Comparison of ENCODE assay signal across 17 cellular contexts in the genomic region with DNA sequence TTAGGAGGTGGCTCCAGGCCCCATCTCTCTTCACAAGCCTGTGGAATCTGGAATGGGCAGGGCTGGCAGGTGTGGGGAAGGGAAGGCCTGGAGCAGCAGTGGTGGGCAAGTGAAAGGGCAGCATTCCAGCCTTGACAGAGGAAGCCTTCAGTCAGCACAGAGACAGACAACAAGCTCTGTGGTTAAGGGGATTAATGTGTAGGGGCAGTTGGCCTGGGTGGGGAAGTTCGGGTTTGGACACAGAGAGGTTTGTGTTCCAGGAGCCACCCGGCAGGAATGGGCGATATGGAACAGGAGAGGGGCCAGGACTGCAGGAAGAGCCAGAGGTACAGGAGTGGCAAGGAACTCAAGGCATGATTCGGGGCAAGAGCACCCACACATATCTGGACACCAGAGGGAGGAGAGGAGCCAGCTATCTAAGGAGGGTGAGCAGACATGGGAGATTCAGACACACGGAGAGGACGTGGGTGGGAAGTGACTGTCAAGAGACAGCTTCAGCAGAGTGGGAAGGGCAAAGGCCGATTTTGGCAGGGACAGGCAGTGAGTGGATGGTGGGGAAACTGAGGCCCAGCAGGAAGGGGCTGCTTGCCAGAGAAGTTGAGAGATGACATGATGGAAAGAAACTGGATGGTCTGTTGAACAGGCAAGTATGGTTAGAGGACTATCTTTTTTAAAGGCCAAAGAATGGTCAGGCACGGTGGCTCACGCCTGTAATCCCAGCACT. TPM values are rescaled to one million over a fixed set of nuclear protein-coding genes. Genes with fewer than 3 reads are reported as not detected.
DNase-seq lines count a peak whose midpoint lies in the region; TF ChIP-seq lines count a peak whose summit lies in the region.
"Had no signal": no experiment of that assay in that cellular context is flagged by ENCODE, and none has a peak within 500 bp of the region (broad histone marks: within the 10 kb centered on the region; RNA-seq: fewer than 3 reads in every experiment).

No MANE protein-coding gene starts in this region.

- no peak overlapping the region for H3K4me2 ChIP-seq in Karpas-422 (ENCODE audit: low read depth, low read length, poor library complexity, severe bottlenecking)

- no peak overlapping the region for H2AFZ ChIP-seq in Karpas-422 (ENCODE audit: low read length)
- H2AFZ ChIP-seq: GM23248 had no signal

- no peaks in the 10 kb centered on the region for H3K9me2 ChIP-seq in Karpas-422 (replicated peaks; ENCODE audit: insufficient read depth, low read length)

- no peak overlapping the region for H3K9ac ChIP-seq in Karpas-422 (ENCODE audit: low read length)
- H3K9ac ChIP-seq: GM23248 had no signal

- no peaks in the 10 kb centered on the region for H4K20me1 ChIP-seq in Karpas-422 (ENCODE audit: insufficient read depth, low read depth, low read length)

- no peaks in the 10 kb centered on the region for H3K4me1 Mint-ChIP-seq in activated CD4-positive, alpha-beta T cell treated with anti-CD3 and anti-CD28 coated beads, Interleukin-2, amount 10 ng/mL, durations not matched to agents 24 days and 14 days
- peaks cover 12% of the 10 kb centered on the region for H3K4me1 Mint-ChIP-seq in glutamatergic neuron (ENCODE audit: low read depth, unreplicated experiment)

- peaks cover 44% of the 10 kb centered on the region for H3K36me3 Mint-ChIP-seq in activated CD4-positive, alpha-beta T cell treated with anti-CD3 and anti-CD28 coated beads, Interleukin-2, amount 10 ng/mL, durations not matched to agents 24 days and 14 days (ENCODE audit: low read depth)
- H3K36me3 Mint-ChIP-seq in glutamatergic neuron (ENCODE audit: unreplicated experiment): peaks cover 9% of the 10 kb centered on the region

- H3K27ac ChIP-seq in VCaP (peak overlapping the region; percentile 5; the same call in 1 of the 2 replicates), prostate gland (peak overlapping the region; percentile 98), Karpas-422 (ENCODE audit: low read length) (no peak overlapping the region)
- H3K27ac ChIP-seq: GM23248 had no signal

- H3K4me3 Mint-ChIP-seq in activated CD4-positive, alpha-beta T cell treated with anti-CD3 and anti-CD28 coated beads, Interleukin-2, amount 10 ng/mL, durations not matched to agents 24 days and 14 days: no peak overlapping the region
- peak overlapping the region; percentile 2 for H3K4me3 Mint-ChIP-seq in glutamatergic neuron (ENCODE audit: unreplicated experiment)
- H3K4me3 Mint-ChIP-seq: CD8-positive, alpha-beta T cell had no signal

- no peaks in the 10 kb centered on the region for H3K27me3 Mint-ChIP-seq in activated CD4-positive, alpha-beta T cell treated with anti-CD3 and anti-CD28 coated beads, Interleukin-2, amount 10 ng/mL, durations not matched to agents 24 days and 14 days
- H3K27me3 Mint-ChIP-seq in glutamatergic neuron (ENCODE audit: unreplicated experiment): peaks cover 9% of the 10 kb centered on the region

- H3K36me3 ChIP-seq in prostate gland: peaks cover 19 to 22% of the 10 kb centered on the region in 2 donors
- peaks cover 13% of the 10 kb centered on the region for H3K36me3 ChIP-seq in Karpas-422 (ENCODE audit: insufficient read depth, low read length)

- intact Hi-C loops in activated CD4-positive, alpha-beta T cell treated with anti-CD3 and anti-CD28 coated beads, Interleukin-2, amount 10 ng/mL, durations not matched to agents 24 days and 14 days (cut with micrococcal nuclease): no loop called here
- intact Hi-C loops in prostate gland (cut with DNase I): no loop called here

- H3K4me1 ChIP-seq in prostate gland (replicated peaks) (no peaks in the 10 kb centered on the region), Karpas-422 (ENCODE audit: low read length) (no peaks in the 10 kb centered on the region)

- H3K27me3 ChIP-seq in prostate gland (replicated peaks; ENCODE audit: insufficient read depth) (no peaks in the 10 kb centered on the region), Karpas-422 (ENCODE audit: low read length) (no peaks in the 10 kb centered on the region)
- H3K27me3 ChIP-seq: BE2C had no signal

- no peaks in the 10 kb centered on the region for H3K9me3 ChIP-seq in prostate gland
- no peaks in the 10 kb centered on the region for H3K9me3 ChIP-seq in Karpas-422 (ENCODE audit: low read length)
- H3K9me3 ChIP-seq: BE2C had no signal

- DNase-seq in activated CD4-positive, alpha-beta T cell treated with anti-CD3 and anti-CD28 coated beads, Interleukin-2, amount 10 ng/mL, durations not matched to agents 24 days and 14 days: no peak
- no peak for DNase-seq in activated CD4-positive, alpha-beta T cell treated with anti-CD3 and anti-CD28 coated beads for 1 hour
- no peak for DNase-seq in glutamatergic neuron
- no peak for DNase-seq in prostate gland (ENCODE audit: low spot score)
- DNase-seq in Karpas-422: no peak
- DNase-seq in stimulated activated CD4-positive, alpha-beta T cell treated with anti-CD3 and anti-CD28 coated beads, Interleukin-4, amount 100 ng/mL, for 24 hours: no peak
- DNase-seq in NCI-H2171 (lab: John Stamatoyannopoulos, UW): no peak
- DNase-seq: 8988T; BE2C; CD8-positive, alpha-beta T cell; DMS79 treated with DMSO at 0.1 percent for 48 hours; GM23248; KG1; NCI-H1436 treated with DMSO at 0.1 percent for 48 hours; NCI-H510A; Right ventricle myocardium superior had no signal

- WGBS in prostate gland: 82% methylated on average over 9 of the region's 9 CpGs

- TF ChIP-seq CTCF in VCaP (conservative IDR thresholded peaks at IDR 0.05) (no peak), glutamatergic neuron (IDR thresholded peaks at IDR 0.05; ENCODE audit: partially characterized antibody, unreplicated experiment) (no peak), prostate gland (IDR thresholded peaks at IDR 0.05) (no peak)

- TF ChIP-seq POLR2A in prostate gland (IDR thresholded peaks at IDR 0.05): no peak

- H3K4me3 ChIP-seq in prostate gland (no peak overlapping the region), Karpas-422 (ENCODE audit: low read length) (no peak overlapping the region)
- H3K4me3 ChIP-seq: GM23248 had no signal

- peak overlapping the region; percentile 45 for H3K27ac Mint-ChIP-seq in activated CD4-positive, alpha-beta T cell treated with anti-CD3 and anti-CD28 coated beads, Interleukin-2, amount 10 ng/mL, durations not matched to agents 24 days and 14 days
- peak overlapping the region; percentile 24 for H3K27ac Mint-ChIP-seq in glutamatergic neuron (ENCODE audit: unreplicated experiment)
- H3K27ac Mint-ChIP-seq: CD8-positive, alpha-beta T cell had no signal

- no peaks in the 10 kb centered on the region for H3K79me2 ChIP-seq in Karpas-422 (ENCODE audit: low read length)

- no peaks in the 10 kb centered on the region for H3K9me3 Mint-ChIP-seq in activated CD4-positive, alpha-beta T cell treated with anti-CD3 and anti-CD28 coated beads, Interleukin-2, amount 10 ng/mL, durations not matched to agents 24 days and 14 days
- H3K9me3 Mint-ChIP-seq in glutamatergic neuron (ENCODE audit: unreplicated experiment): peaks cover 10% of the 10 kb centered on the region
- H3K9me3 Mint-ChIP-seq: CD8-positive, alpha-beta T cell had no signal

RNA-seq across cellular contexts. Expression of a gene that starts 2.5 kb away (rescaled TPM):
- total RNA-seq in activated CD4-positive, alpha-beta T cell treated with anti-CD3 and anti-CD28 coated beads, Interleukin-2, amount 10 ng/mL, durations not matched to agents 24 days and 14 days: 0.21 TPM in 1 of 2 replicates, not detected in the other
- total RNA-seq in glutamatergic neuron (ENCODE audit: unreplicated experiment) (not detected), prostate gland (100 to 1,000 TPM; 125 to 332 TPM)
- total RNA-seq in Karpas-422 (2014; rRNA removed; shearing (Covaris generic); ENCODE audit: low replicate concordance): not detected in 2 replicates
- total RNA-seq: GM23248, Right ventricle myocardium superior had no signal

RNA-seq across cellular contexts. Expression of a gene that starts 16.2 kb away (rescaled TPM):
- total RNA-seq in activated CD4-positive, alpha-beta T cell treated with anti-CD3 and anti-CD28 coated beads, Interleukin-2, amount 10 ng/mL, durations not matched to agents 24 days and 14 days: 73.5 and 79.3 TPM in 2 replicates
- total RNA-seq in glutamatergic neuron (ENCODE audit: unreplicated experiment): 113 TPM
- total RNA-seq in prostate gland: 10 to 100 TPM; 53.6 to 92.8 TPM
- 40.0 and 79.0 TPM in 2 replicates for total RNA-seq in Karpas-422 (2014; rRNA removed; shearing (Covaris generic); ENCODE audit: low replicate concordance)

RNA-seq across cellular contexts. Expression of a gene that starts 18.7 kb away (rescaled TPM):
- 20.4 and 22.2 TPM in 2 replicates for total RNA-seq in activated CD4-positive, alpha-beta T cell treated with anti-CD3 and anti-CD28 coated beads, Interleukin-2, amount 10 ng/mL, durations not matched to agents 24 days and 14 days
- total RNA-seq in glutamatergic neuron (ENCODE audit: unreplicated experiment) (40.2 TPM), prostate gland (100 to 1,000 TPM in 1 of 2 donors, 10 to 100 TPM in 1; 88.4 to 117 TPM)
- 23.7 and 38.7 TPM in 2 replicates for total RNA-seq in Karpas-422 (2014; rRNA removed; shearing (Covaris generic); ENCODE audit: low replicate concordance)

RNA-seq across cellular contexts. Expression of a gene that starts 20.6 kb away (rescaled TPM):
- 3.7 and 4.6 TPM in 2 replicates for total RNA-seq in activated CD4-positive, alpha-beta T cell treated with anti-CD3 and anti-CD28 coated beads, Interleukin-2, amount 10 ng/mL, durations not matched to agents 24 days and 14 days
- total RNA-seq in glutamatergic neuron (ENCODE audit: unreplicated experiment) (16.2 TPM), prostate gland (1 to 10 TPM; 3.8 to 4.1 TPM)
- 13.3 and 26.3 TPM in 2 replicates for total RNA-seq in Karpas-422 (2014; rRNA removed; shearing (Covaris generic); ENCODE audit: low replicate concordance)

RNA-seq across cellular contexts. Expression of a gene that starts 46.2 kb away (rescaled TPM):
- total RNA-seq in activated CD4-positive, alpha-beta T cell treated with anti-CD3 and anti-CD28 coated beads, Interleukin-2, amount 10 ng/mL, durations not matched to agents 24 days and 14 days: 0.30 and 0.43 TPM in 2 replicates
- total RNA-seq in glutamatergic neuron (ENCODE audit: unreplicated experiment) (not detected), prostate gland (10 to 100 TPM in 1 of 2 donors, 1 to 10 TPM in 1; 7.9 to 16.0 TPM)
- not detected in 2 replicates for total RNA-seq in Karpas-422 (2014; rRNA removed; shearing (Covaris generic); ENCODE audit: low replicate concordance)

Comparison
In these comparisons a context has a peak if more than half of its experiments do, and no peak if none do; other contexts are left out.
1. RNA of a gene that starts 2.5 kb away (total RNA-seq): 125 to 332 TPM in prostate gland; not detected in glutamatergic neuron (single experiment), 0.21 TPM in activated CD4-positive, alpha-beta T cell treated with anti-CD3 and anti-CD28 coated beads, Interleukin-2, amount 10 ng/mL, durations not matched to agents 24 days and 14 days and not detected in Karpas-422; every median in the first group is over 100 times any median in the second.